Comparison of ENCODE assay signal across 3 cellular contexts in the genomic region with DNA sequence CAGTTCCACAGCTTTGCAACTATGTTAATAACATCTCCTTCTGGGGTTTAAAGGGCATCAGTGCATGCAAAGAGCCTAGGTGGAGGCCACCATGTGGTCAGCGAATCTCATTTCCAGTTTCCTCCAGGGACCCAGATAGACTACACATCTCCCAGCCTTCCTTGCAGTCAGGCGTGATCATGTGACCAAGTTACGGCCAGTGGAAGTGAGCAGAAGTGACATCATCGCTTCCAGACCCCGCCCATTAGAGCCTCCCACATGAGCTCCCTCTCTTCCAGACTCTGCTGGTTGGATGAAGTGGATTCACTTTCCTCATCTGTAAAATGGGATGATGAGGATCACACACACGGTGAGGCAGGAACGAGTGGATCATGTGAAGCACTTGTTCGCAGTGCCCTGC.
TF ChIP-seq lines count a peak whose summit lies in the region.

No MANE protein-coding gene starts in this region.

TF ChIP-seq in SK-N-SH, 30 proteins besides CTCF, POLR2A, EP300 and RAD21:
- no peak for TF ChIP-seq FOXJ3 (CRISPR knock-in tag; IDR thresholded peaks at IDR 0.05)
- TF ChIP-seq, protein P1, sequence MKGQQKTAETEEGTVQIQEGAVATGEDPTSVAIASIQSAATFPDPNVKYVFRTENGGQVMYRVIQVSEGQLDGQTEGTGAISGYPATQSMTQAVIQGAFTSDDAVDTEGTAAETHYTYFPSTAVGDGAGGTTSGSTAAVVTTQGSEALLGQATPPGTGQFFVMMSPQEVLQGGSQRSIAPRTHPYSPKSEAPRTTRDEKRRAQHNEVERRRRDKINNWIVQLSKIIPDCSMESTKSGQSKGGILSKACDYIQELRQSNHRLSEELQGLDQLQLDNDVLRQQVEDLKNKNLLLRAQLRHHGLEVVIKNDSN (IDR thresholded peaks at IDR 0.05; ENCODE audit: borderline replicate concordance, low read depth), result 0 out of 2 replicates have a peak, but pooled peaks have one; percentile 28

TF ChIP-seq in SK-N-SH treated with all-trans-retinoic acid at 6 μM for 48 hours, 23 proteins besides CTCF, POLR2A, EP300 and RAD21:
- TF ChIP-seq POU6F1 (CRISPR knock-in tag; IDR thresholded peaks at IDR 0.05; ENCODE audit: borderline replicate concordance, low read depth) (no peak), ZNF565 (CRISPR knock-in tag; conservative IDR thresholded peaks at IDR 0.05; ENCODE audit: low read depth) (no peak), ZNF70 (CRISPR knock-in tag; IDR thresholded peaks at IDR 0.05) (no peak), ZFP30 (CRISPR knock-in tag; IDR thresholded peaks at IDR 0.05) (no peak), BACH2 (CRISPR knock-in tag; IDR thresholded peaks at IDR 0.05; ENCODE audit: borderline replicate concordance) (no peak), PPARA (CRISPR knock-in tag; IDR thresholded peaks at IDR 0.05; ENCODE audit: borderline replicate concordance) (no peak), TSHZ2 (CRISPR knock-in tag; IDR thresholded peaks at IDR 0.05) (no peak), CSDC2 (CRISPR knock-in tag; IDR thresholded peaks at IDR 0.05) (no peak), ZNF8 (CRISPR knock-in tag; IDR thresholded peaks at IDR 0.05) (no peak), ISL1 (CRISPR knock-in tag; IDR thresholded peaks at IDR 0.05) (no peak), SNAI2 (CRISPR knock-in tag; IDR thresholded peaks at IDR 0.05) (no peak), CSRNP3 (CRISPR knock-in tag; IDR thresholded peaks at IDR 0.05) (no peak), ZFP3 (CRISPR knock-in tag; IDR thresholded peaks at IDR 0.05) (no peak), ARNTL (CRISPR knock-in tag; IDR thresholded peaks at IDR 0.05; ENCODE audit: borderline replicate concordance, low read depth) (no peak), TOX (CRISPR knock-in tag; IDR thresholded peaks at IDR 0.05; ENCODE audit: borderline replicate concordance) (no peak), TCF4 (CRISPR knock-in tag; IDR thresholded peaks at IDR 0.05; ENCODE audit: borderline replicate concordance) (no peak)
- TF ChIP-seq, protein P2, sequence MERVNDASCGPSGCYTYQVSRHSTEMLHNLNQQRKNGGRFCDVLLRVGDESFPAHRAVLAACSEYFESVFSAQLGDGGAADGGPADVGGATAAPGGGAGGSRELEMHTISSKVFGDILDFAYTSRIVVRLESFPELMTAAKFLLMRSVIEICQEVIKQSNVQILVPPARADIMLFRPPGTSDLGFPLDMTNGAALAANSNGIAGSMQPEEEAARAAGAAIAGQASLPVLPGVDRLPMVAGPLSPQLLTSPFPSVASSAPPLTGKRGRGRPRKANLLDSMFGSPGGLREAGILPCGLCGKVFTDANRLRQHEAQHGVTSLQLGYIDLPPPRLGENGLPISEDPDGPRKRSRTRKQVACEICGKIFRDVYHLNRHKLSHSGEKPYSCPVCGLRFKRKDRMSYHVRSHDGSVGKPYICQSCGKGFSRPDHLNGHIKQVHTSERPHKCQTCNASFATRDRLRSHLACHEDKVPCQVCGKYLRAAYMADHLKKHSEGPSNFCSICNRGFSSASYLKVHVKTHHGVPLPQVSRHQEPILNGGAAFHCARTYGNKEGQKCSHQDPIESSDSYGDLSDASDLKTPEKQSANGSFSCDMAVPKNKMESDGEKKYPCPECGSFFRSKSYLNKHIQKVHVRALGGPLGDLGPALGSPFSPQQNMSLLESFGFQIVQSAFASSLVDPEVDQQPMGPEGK (CRISPR knock-in tag; IDR thresholded peaks at IDR 0.05; ENCODE audit: borderline replicate concordance), result no peak
TF ChIP-seq in SK-N-SH treated with all-trans-retinoic acid at 6 μM for 48 hours: peak in this region for 0.

TF ChIP-seq in IMR-90, 13 proteins besides CTCF, POLR2A, EP300 and RAD21:
- no peak for TF ChIP-seq FOS (IDR thresholded peaks at IDR 0.05; ENCODE audit: low read depth, low read length)
- no peak for TF ChIP-seq MAZ (IDR thresholded peaks at IDR 0.05; ENCODE audit: borderline replicate concordance, low read depth, low read length)
- TF ChIP-seq NFE2L2 (IDR thresholded peaks at IDR 0.05; ENCODE audit: low read depth, low read length), result no peak
- TF ChIP-seq BHLHE40 (IDR thresholded peaks at IDR 0.05; ENCODE audit: low read depth, low read length), result no peak
- no peak for TF ChIP-seq CHD1 (IDR thresholded peaks at IDR 0.05; ENCODE audit: low read depth, low read length)
- no peak for TF ChIP-seq RFX5 (IDR thresholded peaks at IDR 0.05; ENCODE audit: low read depth, low read length)
- TF ChIP-seq, protein P3, sequence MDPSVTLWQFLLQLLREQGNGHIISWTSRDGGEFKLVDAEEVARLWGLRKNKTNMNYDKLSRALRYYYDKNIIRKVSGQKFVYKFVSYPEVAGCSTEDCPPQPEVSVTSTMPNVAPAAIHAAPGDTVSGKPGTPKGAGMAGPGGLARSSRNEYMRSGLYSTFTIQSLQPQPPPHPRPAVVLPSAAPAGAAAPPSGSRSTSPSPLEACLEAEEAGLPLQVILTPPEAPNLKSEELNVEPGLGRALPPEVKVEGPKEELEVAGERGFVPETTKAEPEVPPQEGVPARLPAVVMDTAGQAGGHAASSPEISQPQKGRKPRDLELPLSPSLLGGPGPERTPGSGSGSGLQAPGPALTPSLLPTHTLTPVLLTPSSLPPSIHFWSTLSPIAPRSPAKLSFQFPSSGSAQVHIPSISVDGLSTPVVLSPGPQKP (IDR thresholded peaks at IDR 0.05; ENCODE audit: borderline replicate concordance, low read depth, low read length), result no peak
- TF ChIP-seq MAFK (IDR thresholded peaks at IDR 0.05; ENCODE audit: low read depth, low read length), result no peak
- TF ChIP-seq RCOR1 (IDR thresholded peaks at IDR 0.05; ENCODE audit: insufficient replicate concordance, low read length), result no peak
- TF ChIP-seq, protein P4, sequence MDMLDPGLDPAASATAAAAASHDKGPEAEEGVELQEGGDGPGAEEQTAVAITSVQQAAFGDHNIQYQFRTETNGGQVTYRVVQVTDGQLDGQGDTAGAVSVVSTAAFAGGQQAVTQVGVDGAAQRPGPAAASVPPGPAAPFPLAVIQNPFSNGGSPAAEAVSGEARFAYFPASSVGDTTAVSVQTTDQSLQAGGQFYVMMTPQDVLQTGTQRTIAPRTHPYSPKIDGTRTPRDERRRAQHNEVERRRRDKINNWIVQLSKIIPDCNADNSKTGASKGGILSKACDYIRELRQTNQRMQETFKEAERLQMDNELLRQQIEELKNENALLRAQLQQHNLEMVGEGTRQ (IDR thresholded peaks at IDR 0.05; ENCODE audit: low read depth, low read length), result no peak
- TF ChIP-seq MXI1 (IDR thresholded peaks at IDR 0.05; ENCODE audit: borderline replicate concordance, low read depth, low read length), result no peak
- no peak for TF ChIP-seq SMC3 (IDR thresholded peaks at IDR 0.05; ENCODE audit: low read depth, low read length)
- TF ChIP-seq CEBPB (IDR thresholded peaks at IDR 0.05; ENCODE audit: low read depth, low read length), result no peak
TF ChIP-seq in IMR-90: peak in this region for 0.
